ENCODE assay signal across 8 cellular contexts in genomic region chr5:140109050-140109817, GRCh38. TPM values are rescaled to one million over a fixed set of nuclear protein-coding genes. Genes with fewer than 3 reads are reported as not detected.
DNase-seq lines count a peak whose midpoint lies in the region; ATAC-seq and TF ChIP-seq lines count a peak whose summit lies in the region.

No MANE protein-coding gene starts in this region.

- DNase-seq in activated T-cell treated with anti-CD3 and anti-CD28 coated beads, Interleukin-2, amount 50 U/mL, for 24 hours: no peak
- DNase-seq in activated T-cell treated with anti-CD3 and anti-CD28 coated beads for 4 hours (no peak), islet precursor cell (peak; percentile 58), tibial artery (no peak), NOMO-1 treated with DMSO at 0.1 percent for 48 hours (lab: John Stamatoyannopoulos, UW; ENCODE audit: unreplicated experiment) (no peak), NCI-H446 treated with DMSO at 0.1 percent for 48 hours (lab: John Stamatoyannopoulos, UW) (no peak)
- DNase-seq in activated T-helper 2 cell treated with anti-CD3 and anti-CD28 coated beads, Interferon-gamma antibody, Interleukin-2, Interleukin-4, amounts not matched to agents 10 μg/mL and 5 μg/mL and 100 μg/mL, durations not matched to agents 14 hours and 24 hours and 36 hours (ENCODE audit: low spot score): no peak

- H3K4me3 Mint-ChIP-seq in activated T-cell treated with anti-CD3 and anti-CD28 coated beads, Interleukin-2, amount 50 U/mL, for 24 hours: peak overlapping the region; percentile 93
- H3K4me3 Mint-ChIP-seq in activated T-helper 2 cell treated with anti-CD3 and anti-CD28 coated beads, Interferon-gamma antibody, Interleukin-2, Interleukin-4, amounts not matched to agents 10 μg/mL and 5 μg/mL and 100 μg/mL, durations not matched to agents 14 hours and 24 hours and 36 hours (ENCODE audit: low read depth): peak overlapping the region; percentile 93

- peaks cover 8% of the 10 kb centered on the region for H3K27me3 Mint-ChIP-seq in activated T-cell treated with anti-CD3 and anti-CD28 coated beads, Interleukin-2, amount 50 U/mL, for 24 hours
- H3K27me3 Mint-ChIP-seq in activated T-helper 2 cell treated with anti-CD3 and anti-CD28 coated beads, Interferon-gamma antibody, Interleukin-2, Interleukin-4, amounts not matched to agents 10 μg/mL and 5 μg/mL and 100 μg/mL, durations not matched to agents 14 hours and 24 hours and 36 hours (ENCODE audit: low read depth): peaks cover 48% of the 10 kb centered on the region

- TF ChIP-seq CTCF in tibial artery (IDR thresholded peaks at IDR 0.05): no peak

- H3K27me3 ChIP-seq in tibial artery: no peaks in the 10 kb centered on the region

- peak overlapping the region; percentile 77 to 83 for H3K4me3 ChIP-seq in tibial artery

- no peaks in the 10 kb centered on the region for H3K9me3 ChIP-seq in tibial artery

- H3K36me3 Mint-ChIP-seq in activated T-cell treated with anti-CD3 and anti-CD28 coated beads, Interleukin-2, amount 50 U/mL, for 24 hours (ENCODE audit: low read depth): peaks cover 12% of the 10 kb centered on the region
- H3K36me3 Mint-ChIP-seq in activated T-helper 2 cell treated with anti-CD3 and anti-CD28 coated beads, Interferon-gamma antibody, Interleukin-2, Interleukin-4, amounts not matched to agents 10 μg/mL and 5 μg/mL and 100 μg/mL, durations not matched to agents 14 hours and 24 hours and 36 hours (ENCODE audit: low read depth): peaks cover 4% of the 10 kb centered on the region

- intact Hi-C loops in activated T-helper 2 cell treated with anti-CD3 and anti-CD28 coated beads, Interferon-gamma antibody, Interleukin-2, Interleukin-4, amounts not matched to agents 10 μg/mL and 5 μg/mL and 100 μg/mL, durations not matched to agents 14 hours and 24 hours and 36 hours (cut with micrococcal nuclease): no loop called here
- intact Hi-C loops in tibial artery (cut with DNase I; ENCODE audit: low total_unique reads): loop anchor here (10.0 kb wide), 1 partner anchor 46 kb away; no protein-coding TSS in a partner anchor

- no peaks in the 10 kb centered on the region for H3K9me3 Mint-ChIP-seq in activated T-cell treated with anti-CD3 and anti-CD28 coated beads, Interleukin-2, amount 50 U/mL, for 24 hours
- no peaks in the 10 kb centered on the region for H3K9me3 Mint-ChIP-seq in activated T-helper 2 cell treated with anti-CD3 and anti-CD28 coated beads, Interferon-gamma antibody, Interleukin-2, Interleukin-4, amounts not matched to agents 10 μg/mL and 5 μg/mL and 100 μg/mL, durations not matched to agents 14 hours and 24 hours and 36 hours

- peaks cover 0 to 45% (median 35%) of the 10 kb centered on the region in 4 donors for H3K4me1 ChIP-seq in tibial artery

- H3K4me1 Mint-ChIP-seq in activated T-cell treated with anti-CD3 and anti-CD28 coated beads, Interleukin-2, amount 50 U/mL, for 24 hours (ENCODE audit: low read depth): peaks cover 56% of the 10 kb centered on the region
- peaks cover 35% of the 10 kb centered on the region for H3K4me1 Mint-ChIP-seq in activated T-helper 2 cell treated with anti-CD3 and anti-CD28 coated beads, Interferon-gamma antibody, Interleukin-2, Interleukin-4, amounts not matched to agents 10 μg/mL and 5 μg/mL and 100 μg/mL, durations not matched to agents 14 hours and 24 hours and 36 hours (ENCODE audit: low read depth)

- no peak for ATAC-seq in GM19395 (IDR thresholded peaks at IDR 0.05; ENCODE audit: unreplicated experiment)

- peak overlapping the region; percentile 99 for H3K27ac ChIP-seq in tibial artery

- H3K27ac Mint-ChIP-seq in activated T-cell treated with anti-CD3 and anti-CD28 coated beads, Interleukin-2, amount 50 U/mL, for 24 hours: peak overlapping the region; percentile 96
- no peak overlapping the region for H3K27ac Mint-ChIP-seq in activated T-helper 2 cell treated with anti-CD3 and anti-CD28 coated beads, Interferon-gamma antibody, Interleukin-2, Interleukin-4, amounts not matched to agents 10 μg/mL and 5 μg/mL and 100 μg/mL, durations not matched to agents 14 hours and 24 hours and 36 hours

- no peaks in the 10 kb centered on the region for H3K36me3 ChIP-seq in tibial artery

RNA-seq across cellular contexts. Expression of gene PURA, which starts 4.7 kb away (rescaled TPM):
- total RNA-seq in activated T-helper 2 cell treated with anti-CD3 and anti-CD28 coated beads, Interferon-gamma antibody, Interleukin-2, Interleukin-4, amounts not matched to agents 10 μg/mL and 5 μg/mL and 100 μg/mL, durations not matched to agents 14 hours and 24 hours and 36 hours: 10.8 and 11.0 TPM in 2 replicates

RNA-seq across cellular contexts. Expression of gene IGIP, which starts 16.5 kb away (rescaled TPM):
- total RNA-seq in activated T-helper 2 cell treated with anti-CD3 and anti-CD28 coated beads, Interferon-gamma antibody, Interleukin-2, Interleukin-4, amounts not matched to agents 10 μg/mL and 5 μg/mL and 100 μg/mL, durations not matched to agents 14 hours and 24 hours and 36 hours: 2.2 and 2.3 TPM in 2 replicates
